8 cellular contexts compared by ENCODE assay signal in genomic region chr22:29603358-29604191, GRCh38. TPM values are rescaled to one million over a fixed set of nuclear protein-coding genes. Genes with fewer than 3 reads are reported as not detected.
DNase-seq lines count a peak whose midpoint lies in the region; ATAC-seq and TF ChIP-seq lines count a peak whose summit lies in the region.

TSS of gene NF2 (plus strand) at chr22:29603633. CDS start at chr22:29603999, 366 bp downstream.

- peaks cover 0 to 4% (median 0%) of the 10 kb centered on the region in 3 donors for H3K36me3 Mint-ChIP-seq in immature natural killer cell

- H3K27ac ChIP-seq in spleen, result peak within 1 kb of the TSS; percentile 89 to 97 (median 96)

- peaks cover 34 to 43% of the 10 kb centered on the region in 2 donors for H3K4me1 Mint-ChIP-seq in immature natural killer cell

- TF ChIP-seq CTCF in AG09319 (IDR thresholded peaks at IDR 0.05; ENCODE audit: low read depth, low read length), result no peak; the same call in 1 of the 2 replicates
- TF ChIP-seq CTCF in spleen (IDR thresholded peaks at IDR 0.05 in 8 of 11, conservative IDR thresholded peaks at IDR 0.05 in 3 of 11), result peak in 3 of 11 experiments; percentile 16 to 45 (median 20)

- peaks cover 21 to 48% (median 28%) of the 10 kb centered on the region in 6 donors for H3K4me1 ChIP-seq in spleen

- H3K4me3 ChIP-seq in spleen, result peak within 1 kb of the TSS; percentile 55 to 93 (median 84)

- H3K9me3 ChIP-seq in spleen, result no peaks in the 10 kb centered on the region

- peak within 1 kb of the TSS; percentile 93 to 98 (median 95) for H3K4me3 Mint-ChIP-seq in immature natural killer cell

- peak in 1 of 3 donors; percentile 9 for TF ChIP-seq POLR2A in spleen (IDR thresholded peaks at IDR 0.05)

- DNase-seq in AG09319 (ENCODE audit: extremely low read depth, low read depth), result peak; percentile 98
- peak; percentile 82 for DNase-seq in NCI-H345 treated with DMSO at 0.1 percent for 48 hours (lab: John Stamatoyannopoulos, UW; ENCODE audit: unreplicated experiment)
- DNase-seq in activated CD4-positive, CD25-positive, alpha-beta regulatory T cell (lab: John Stamatoyannopoulos, UW), result peak; percentile 92 to 97 (median 96)
- peak; percentile 99 for DNase-seq in central memory CD4-positive, alpha-beta T cell
- peak; percentile 99 for DNase-seq in immature natural killer cell
- peak; percentile 100 for DNase-seq in spleen

- intact Hi-C loops in spleen (cut with DNase I; ENCODE audit: low total_unique reads), result no loop called here

- H3K9me3 Mint-ChIP-seq in immature natural killer cell, result no peaks in the 10 kb centered on the region

- H3K27ac Mint-ChIP-seq in immature natural killer cell, result peak within 1 kb of the TSS; percentile 94 to 99 (median 97)

- 0 to 1% (median 0%) methylated on average over 42 to 84 of the region's 84 CpGs for WGBS in spleen, 5 donors

- peaks cover 3 to 7% (median 3%) of the 10 kb centered on the region in 3 donors for H3K27me3 Mint-ChIP-seq in immature natural killer cell (ENCODE audit: low read depth in 3 of 3)

- H3K27me3 ChIP-seq in spleen (replicated peaks in 1 of 7), result no peaks in the 10 kb centered on the region

- ATAC-seq in GM19023 (IDR thresholded peaks at IDR 0.05; ENCODE audit: unreplicated experiment) (peak; percentile 96), HG03280 (IDR thresholded peaks at IDR 0.05; ENCODE audit: unreplicated experiment) (peak; percentile 97)

- H3K36me3 ChIP-seq in spleen, result peaks cover 0 to 14% (median 0%) of the 10 kb centered on the region in 6 donors

RNA-seq across cellular contexts. Expression of gene NF2, which starts in this region (rescaled TPM):
- polyA plus RNA-seq in immature natural killer cell, result 10 to 100 TPM; 12.9 to 34.1 (median 15.6) TPM
- 10 to 100 TPM; 21.5 to 42.9 (median 32.6) TPM for total RNA-seq in spleen
- polyA plus RNA-seq in spleen, result 1 to 10 TPM; 3.9 to 8.3 (median 4.4) TPM

Comparison
In these comparisons a context has a peak if more than half of its experiments do, and no peak if none do; other contexts are left out.
1. Peak in every context shown above with its lines: DNase-seq, ATAC-seq, H3K4me3 ChIP-seq and H3K27ac ChIP-seq.